ENCODE assay signal across 13 cellular contexts in the genomic region with DNA sequence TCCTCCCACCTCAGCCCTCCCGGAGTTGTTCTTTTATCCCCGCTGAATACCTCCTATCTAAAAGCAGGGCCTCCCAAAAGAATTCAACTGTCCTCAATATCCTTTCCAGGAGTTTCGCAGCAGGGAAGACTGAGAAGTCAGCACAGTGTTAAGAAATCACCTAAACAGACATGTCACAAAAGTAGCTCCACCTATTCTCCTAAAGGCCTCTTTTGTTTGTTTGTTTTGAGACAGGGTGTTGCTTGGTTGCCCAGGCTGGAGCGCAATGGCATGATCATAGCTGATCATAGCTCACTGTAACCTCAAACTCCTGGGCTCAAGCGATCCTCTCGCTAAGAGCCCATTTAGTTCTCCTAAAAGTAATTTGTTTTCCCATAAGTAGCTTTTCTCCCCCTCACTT. TPM values are rescaled to one million over a fixed set of nuclear protein-coding genes. Genes with fewer than 3 reads are reported as not detected.
DNase-seq lines count a peak whose midpoint lies in the region; ATAC-seq and TF ChIP-seq lines count a peak whose summit lies in the region.
"Had no signal": no experiment of that assay in that cellular context is flagged by ENCODE, and none has a peak within 500 bp of the region (broad histone marks: within the 10 kb centered on the region; RNA-seq: fewer than 3 reads in every experiment).

No MANE protein-coding gene starts in this region.

- no peaks in the 10 kb centered on the region for H3K9me2 ChIP-seq in HCT116 (ENCODE audit: insufficient read depth)

- H3K9ac ChIP-seq in HCT116 (ENCODE audit: low read length) (0 out of 2 replicates have a peak overlapping the region, but pooled peaks have one; percentile 5), adipocyte (ENCODE audit: low read length) (no peak overlapping the region)

- CTCF ChIA-PET in HCT116 (lab: Charles Lee): interaction anchor here (1.0 to 2.5 kb wide), 6 partner anchors 27 to 69 kb away, joined by 3 to 9 read pairs (median 6); no protein-coding TSS in a partner anchor

- no peak for TF ChIP-seq RAD21 in HCT116 (IDR thresholded peaks at IDR 0.05; ENCODE audit: low read depth)

- no peaks in the 10 kb centered on the region for H3K27me3 ChIP-seq in HCT116 (ENCODE audit: insufficient read depth, low read length)
- no peaks in the 10 kb centered on the region for H3K27me3 ChIP-seq in adipocyte (replicated peaks; ENCODE audit: control insufficient read depth, insufficient read depth, low read length)
- no peaks in the 10 kb centered on the region for H3K27me3 ChIP-seq in heart right ventricle
- H3K27me3 ChIP-seq in gastrocnemius medialis: no peaks in the 10 kb centered on the region
- H3K27me3 ChIP-seq: cardiac muscle cell had no signal

- RAD21 ChIA-PET in HCT116 (lab: Charles Lee; ENCODE audit: low non-redundant PET in 1 of 2, low total read pairs in 2 of 2, uncharacterized antibody in 2 of 2, unreplicated experiment in 2 of 2): interaction anchor here in 1 of 2 experiments (0.6 to 0.7 kb wide), 2 partner anchors 31 to 33 kb away, joined by 3 to 4 read pairs; no protein-coding TSS in a partner anchor

- DNase-seq in HCT116 (ENCODE audit: low read depth, low spot score) (no peak), adipocyte (ENCODE audit: low read depth) (peak; percentile 21), heart right ventricle (no peak), gastrocnemius medialis (no peak), NCI-H187 treated with DMSO at 0.1 percent for 48 hours (lab: John Stamatoyannopoulos, UW) (no peak), hepatic stellate cell (ENCODE audit: low spot score) (no peak), COLO829 (ENCODE audit: low spot score) (no peak)
- DNase-seq: activated CD4-positive, alpha-beta T cell treated with anti-CD3 and anti-CD28 coated beads, Interleukin-2, amount 50 U/mL, for 48 hours; activated gamma-delta T cell; retina had no signal

- BruUV-seq in HCT116 (replicated peaks; lab: Mats Ljungman, UMichigan): no TSS peak

- no peaks in the 10 kb centered on the region for H3K79me2 ChIP-seq in HCT116 (ENCODE audit: insufficient read depth, low read length)

- TF ChIP-seq CTCF in HCT116 (IDR thresholded peaks at IDR 0.05 in 2 of 3, conservative IDR thresholded peaks at IDR 0.05 in 1 of 3; ENCODE audit: borderline replicate concordance in 1 of 3, insufficient read depth in 1 of 3, low read depth in 2 of 3, low read length in 2 of 3) (no peak), heart right ventricle (IDR thresholded peaks at IDR 0.05) (no peak), gastrocnemius medialis (IDR thresholded peaks at IDR 0.05 in 4 of 5, conservative IDR thresholded peaks at IDR 0.05 in 1 of 5) (no peak)

- no peaks in the 10 kb centered on the region for H3K9me3 ChIP-seq in HCT116 (ENCODE audit: control insufficient read depth in 1 of 2, insufficient read depth in 1 of 2, low read depth in 1 of 2, low read length in 2 of 2)
- no peaks in the 10 kb centered on the region for H3K9me3 ChIP-seq in adipocyte (ENCODE audit: control insufficient read depth, low read length)
- no peaks in the 10 kb centered on the region for H3K9me3 ChIP-seq in heart right ventricle
- H3K9me3 ChIP-seq in gastrocnemius medialis: no peaks in the 10 kb centered on the region

- H3K4me1 ChIP-seq in HCT116 (ENCODE audit: control insufficient read depth in 1 of 2, insufficient read depth in 2 of 2, low read length in 2 of 2) (peaks cover 42 to 69% of the 10 kb centered on the region in 2 experiments), adipocyte (ENCODE audit: control insufficient read depth, insufficient read depth, low read length) (peaks cover 24% of the 10 kb centered on the region), heart right ventricle (peaks cover 24 to 55% (median 45%) of the 10 kb centered on the region in 9 donors), gastrocnemius medialis (peaks cover 35 to 36% of the 10 kb centered on the region in 2 donors)

- no peak overlapping the region for H3K4me3 ChIP-seq in HCT116 (replicated peaks in 1 of 2; ENCODE audit: low read depth in 1 of 2, low read length in 2 of 2)
- H3K4me3 ChIP-seq in adipocyte (ENCODE audit: low read length): no peak overlapping the region
- no peak overlapping the region for H3K4me3 ChIP-seq in heart right ventricle
- no peak overlapping the region for H3K4me3 ChIP-seq in gastrocnemius medialis
- H3K4me3 ChIP-seq: cardiac muscle cell had no signal

- H2AFZ ChIP-seq in HCT116 (ENCODE audit: low read depth, low read length, poor library complexity, severe bottlenecking): no peak overlapping the region

- H3K27ac ChIP-seq in HCT116 (ENCODE audit: low read depth, low read length): no peak overlapping the region
- peak overlapping the region in 9 of 10 donors; percentile 20 to 98 (median 91) for H3K27ac ChIP-seq in heart right ventricle
- peak overlapping the region; percentile 93 to 99 (median 96) for H3K27ac ChIP-seq in gastrocnemius medialis
- H3K27ac ChIP-seq: cardiac muscle cell had no signal

- intact Hi-C loops in HCT116 (cut with micrococcal nuclease): no loop called here
- intact Hi-C loops in heart right ventricle (cut with DNase I): loop anchor here in 3 of 10 donors (1.0 to 5.0 kb wide), 2 partner anchors 16 to 34 kb away; no protein-coding TSS in a partner anchor
- intact Hi-C loops in gastrocnemius medialis (cut with DNase I; ENCODE audit: low total_unique reads): no loop called here

- POLR2A ChIA-PET in HCT116 (lab: Charles Lee): interaction anchor here (1.0 to 1.2 kb wide), 2 partner anchors 26 to 33 kb away, joined by 3 read pairs; no protein-coding TSS in a partner anchor

- H3K36me3 ChIP-seq in HCT116 (ENCODE audit: control insufficient read depth in 1 of 2, insufficient read depth in 2 of 2, low read length in 2 of 2) (no peaks in the 10 kb centered on the region), adipocyte (ENCODE audit: control insufficient read depth, insufficient read depth, low read length, severe bottlenecking) (no peaks in the 10 kb centered on the region), heart right ventricle (no peaks in the 10 kb centered on the region), gastrocnemius medialis (no peaks in the 10 kb centered on the region)
- H3K36me3 ChIP-seq: cardiac muscle cell had no signal

- WGBS in heart right ventricle, 2 donors: 36 to 57% methylated on average over 6 of the region's 6 CpGs

- ATAC-seq in HCT116 (no peak), heart right ventricle (peak in 2 of 8 donors; percentile 33 to 35), gastrocnemius medialis (no peak)
- ATAC-seq in activated CD4-positive, CD25-positive, alpha-beta regulatory T cell treated with anti-CD3 and anti-CD28 coated beads, Interleukin-2, amount 50 U/mL, for 24 hours: no peak

- in situ Hi-C loops in gastrocnemius medialis (cut with MboI; ENCODE audit: low sequenced_read_pairs in 4 of 4): no loop called here

- H3K4me2 ChIP-seq in HCT116 (ENCODE audit: low read length): no peak overlapping the region

- TF ChIP-seq POLR2A in HCT116 (IDR thresholded peaks at IDR 0.05; ENCODE audit: borderline replicate concordance, extremely low read depth, insufficient read depth, insufficient read length) (no peak), gastrocnemius medialis (IDR thresholded peaks at IDR 0.05) (no peak)

- H4K20me1 ChIP-seq in HCT116 (ENCODE audit: insufficient read depth): no peaks in the 10 kb centered on the region

TF ChIP-seq in HCT116, 20 proteins besides CTCF, POLR2A, EP300 and RAD21:
- TF ChIP-seq, protein P1, sequence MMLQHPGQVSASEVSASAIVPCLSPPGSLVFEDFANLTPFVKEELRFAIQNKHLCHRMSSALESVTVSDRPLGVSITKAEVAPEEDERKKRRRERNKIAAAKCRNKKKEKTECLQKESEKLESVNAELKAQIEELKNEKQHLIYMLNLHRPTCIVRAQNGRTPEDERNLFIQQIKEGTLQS (IDR thresholded peaks at IDR 0.05): no peak
- TF ChIP-seq SIN3A (IDR thresholded peaks at IDR 0.05; ENCODE audit: low read depth): no peak
- TF ChIP-seq, protein P2, sequence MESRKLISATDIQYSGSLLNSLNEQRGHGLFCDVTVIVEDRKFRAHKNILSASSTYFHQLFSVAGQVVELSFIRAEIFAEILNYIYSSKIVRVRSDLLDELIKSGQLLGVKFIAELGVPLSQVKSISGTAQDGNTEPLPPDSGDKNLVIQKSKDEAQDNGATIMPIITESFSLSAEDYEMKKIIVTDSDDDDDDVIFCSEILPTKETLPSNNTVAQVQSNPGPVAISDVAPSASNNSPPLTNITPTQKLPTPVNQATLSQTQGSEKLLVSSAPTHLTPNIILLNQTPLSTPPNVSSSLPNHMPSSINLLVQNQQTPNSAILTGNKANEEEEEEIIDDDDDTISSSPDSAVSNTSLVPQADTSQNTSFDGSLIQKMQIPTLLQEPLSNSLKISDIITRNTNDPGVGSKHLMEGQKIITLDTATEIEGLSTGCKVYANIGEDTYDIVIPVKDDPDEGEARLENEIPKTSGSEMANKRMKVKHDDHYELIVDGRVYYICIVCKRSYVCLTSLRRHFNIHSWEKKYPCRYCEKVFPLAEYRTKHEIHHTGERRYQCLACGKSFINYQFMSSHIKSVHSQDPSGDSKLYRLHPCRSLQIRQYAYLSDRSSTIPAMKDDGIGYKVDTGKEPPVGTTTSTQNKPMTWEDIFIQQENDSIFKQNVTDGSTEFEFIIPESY (IDR thresholded peaks at IDR 0.05; ENCODE audit: extremely low read depth, insufficient replicate concordance, low read length): no peak
- no peak for TF ChIP-seq CEBPB (IDR thresholded peaks at IDR 0.05; ENCODE audit: low read depth)
- no peak for TF ChIP-seq JUND (IDR thresholded peaks at IDR 0.05)
- TF ChIP-seq EZH2 (IDR thresholded peaks at IDR 0.05): no peak
- TF ChIP-seq, protein P3, sequence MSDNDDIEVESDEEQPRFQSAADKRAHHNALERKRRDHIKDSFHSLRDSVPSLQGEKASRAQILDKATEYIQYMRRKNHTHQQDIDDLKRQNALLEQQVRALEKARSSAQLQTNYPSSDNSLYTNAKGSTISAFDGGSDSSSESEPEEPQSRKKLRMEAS (IDR thresholded peaks at IDR 0.05): no peak
- no peak for TF ChIP-seq CBX3 (IDR thresholded peaks at IDR 0.05; ENCODE audit: low read depth)
- TF ChIP-seq SP1 (IDR thresholded peaks at IDR 0.05; ENCODE audit: low read depth): no peak
- no peak for TF ChIP-seq SRF (IDR thresholded peaks at IDR 0.05; ENCODE audit: low read depth)
- TF ChIP-seq ELF1 (IDR thresholded peaks at IDR 0.05; ENCODE audit: borderline replicate concordance, low read depth): no peak
- TF ChIP-seq TCF7L2 (IDR thresholded peaks at IDR 0.05; ENCODE audit: borderline replicate concordance, extremely low read depth, insufficient read depth, insufficient read length): no peak
TF ChIP-seq in HCT116: peak in this region for 0.

RNA-seq across cellular contexts. Expression of a gene that starts 53.8 kb away (rescaled TPM):
- total RNA-seq in HCT116 (2021; ENCODE audit: unreplicated experiment): not detected
- not detected in 2 replicates for polyA plus RNA-seq in HCT116 (2012)
- total RNA-seq in heart right ventricle: not detected
- polyA plus RNA-seq in heart right ventricle: not detected
- total RNA-seq in gastrocnemius medialis: not detected
- total RNA-seq: cardiac muscle cell; T-helper 1 cell treated with Interleukin-12 subunit alpha and Interleukin-12 subunit beta and Interleukin-4 antibody, amounts not matched to agents 30 ng/mL and 1 ng/mL, for 36 hours had no signal
- polyA plus RNA-seq: cardiac muscle cell had no signal
